ENCODE assay signal across 26 cellular contexts in the genomic region with DNA sequence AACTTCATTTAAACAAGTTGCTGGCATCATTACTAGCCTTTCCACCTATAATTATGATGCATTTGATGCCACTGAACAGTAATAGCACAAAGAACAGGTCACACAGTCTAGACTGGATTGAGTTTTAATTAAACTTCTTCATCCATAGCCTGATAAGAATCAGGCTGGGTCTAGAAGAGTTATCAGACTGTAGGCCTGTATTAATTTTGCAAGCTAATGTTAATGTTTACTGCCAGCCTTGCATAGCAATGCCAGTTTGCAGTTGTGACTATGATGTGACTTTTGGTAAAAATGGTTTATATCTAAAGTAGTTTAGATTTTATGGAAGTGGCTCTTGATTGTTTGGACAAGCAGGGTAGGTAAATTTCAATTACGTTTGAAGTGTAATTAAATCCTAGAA.
"Had no signal": no experiment of that assay in that cellular context is flagged by ENCODE, and none has a peak within 500 bp of the region (broad histone marks: within the 10 kb centered on the region; RNA-seq: fewer than 3 reads in every experiment).

No MANE protein-coding gene starts in this region.

- H3K27ac Mint-ChIP-seq: natural killer cell; nephron progenitor cell; neural progenitor cell; progenitor cell of endocrine pancreas; stimulated activated effector memory CD8-positive, alpha-beta T cell treated with anti-CD3 and anti-CD28 coated beads, Interleukin-12 subunit alpha, Interleukin-12 subunit beta, amount 100 ng/mL, for 72 hours; stimulated activated naive CD8-positive, alpha-beta T cell treated with anti-CD3 and anti-CD28 coated beads, Interleukin-15, Interleukin-2, amounts not matched to agents 100 ng/mL and 50 ng/mL, for 24 hours had no signal

- H3K27ac ChIP-seq: heart right ventricle, hepatocyte, lower lobe of right lung, neural progenitor cell, neutrophil, skin epidermis, spleen, suprapubic skin, thoracic aorta, tibial artery, upper lobe of right lung had no signal

- H3K9ac ChIP-seq: neural progenitor cell had no signal

- H3K36me3 ChIP-seq: lower lobe of right lung, neural progenitor cell, neutrophil, spleen, suprapubic skin, thoracic aorta, upper lobe of right lung had no signal

- H3K4me1 Mint-ChIP-seq: natural killer cell; nephron progenitor cell; stimulated activated effector memory CD8-positive, alpha-beta T cell treated with anti-CD3 and anti-CD28 coated beads, Interleukin-12 subunit alpha, Interleukin-12 subunit beta, amount 100 ng/mL, for 72 hours had no signal

- H3K36me3 Mint-ChIP-seq: natural killer cell; neural progenitor cell; stimulated activated effector memory CD8-positive, alpha-beta T cell treated with anti-CD3 and anti-CD28 coated beads, Interleukin-12 subunit alpha, Interleukin-12 subunit beta, amount 100 ng/mL, for 72 hours had no signal

- ATAC-seq: heart right ventricle; left lobe of liver; natural killer cell; right cardiac atrium; sciatic nerve; stimulated activated effector memory CD8-positive, alpha-beta T cell treated with anti-CD3 and anti-CD28 coated beads, Interleukin-12 subunit alpha, Interleukin-12 subunit beta, amount 100 ng/mL, for 72 hours; upper lobe of right lung had no signal

- H3K27me3 Mint-ChIP-seq: progenitor cell of endocrine pancreas had no signal

- H2AFZ ChIP-seq: hepatocyte, neural progenitor cell had no signal

- H3K79me2 ChIP-seq: hepatocyte had no signal

- H3K4me3 ChIP-seq: heart right ventricle, hepatocyte, lower lobe of right lung, neural progenitor cell, skin epidermis, spleen, suprapubic skin, thoracic aorta, tibial artery, upper lobe of right lung had no signal

- H3K4me1 ChIP-seq: lower lobe of right lung, neural progenitor cell, spleen, suprapubic skin, tibial artery, upper lobe of right lung had no signal

- DNase-seq: heart right ventricle; islet precursor cell; lower lobe of right lung; mammary epithelial cell; mesenchymal stem cell; natural killer cell; nephron progenitor cell; occipital lobe; spleen; stimulated activated CD4-positive, alpha-beta T cell treated with anti-CD3 and anti-CD28 coated beads, Interleukin-4, amount 100 ng/mL, for 24 hours; stimulated activated naive CD4-positive, alpha-beta T cell; tibial artery; trophoblast cell; upper lobe of right lung had no signal

- H3K9me3 ChIP-seq: heart right ventricle, lower lobe of right lung, neutrophil, spleen, suprapubic skin, thoracic aorta, tibial artery, upper lobe of right lung had no signal

- H3K4me2 ChIP-seq: hepatocyte, neural progenitor cell had no signal

- H3K27me3 ChIP-seq: heart right ventricle, hepatocyte, neural progenitor cell, neutrophil, suprapubic skin, tibial artery, upper lobe of right lung had no signal

- H3K4me3 Mint-ChIP-seq: natural killer cell; nephron progenitor cell; neural progenitor cell; stimulated activated effector memory CD8-positive, alpha-beta T cell treated with anti-CD3 and anti-CD28 coated beads, Interleukin-12 subunit alpha, Interleukin-12 subunit beta, amount 100 ng/mL, for 72 hours; stimulated activated naive CD8-positive, alpha-beta T cell treated with anti-CD3 and anti-CD28 coated beads, Interleukin-15, Interleukin-2, amounts not matched to agents 100 ng/mL and 50 ng/mL, for 24 hours had no signal

- H3K9me3 Mint-ChIP-seq: natural killer cell; nephron progenitor cell; neural progenitor cell; stimulated activated effector memory CD8-positive, alpha-beta T cell treated with anti-CD3 and anti-CD28 coated beads, Interleukin-12 subunit alpha, Interleukin-12 subunit beta, amount 100 ng/mL, for 72 hours; stimulated activated naive CD8-positive, alpha-beta T cell treated with anti-CD3 and anti-CD28 coated beads, Interleukin-15, Interleukin-2, amounts not matched to agents 100 ng/mL and 50 ng/mL, for 24 hours had no signal
